19 cellular contexts compared by ENCODE assay signal in the genomic region with DNA sequence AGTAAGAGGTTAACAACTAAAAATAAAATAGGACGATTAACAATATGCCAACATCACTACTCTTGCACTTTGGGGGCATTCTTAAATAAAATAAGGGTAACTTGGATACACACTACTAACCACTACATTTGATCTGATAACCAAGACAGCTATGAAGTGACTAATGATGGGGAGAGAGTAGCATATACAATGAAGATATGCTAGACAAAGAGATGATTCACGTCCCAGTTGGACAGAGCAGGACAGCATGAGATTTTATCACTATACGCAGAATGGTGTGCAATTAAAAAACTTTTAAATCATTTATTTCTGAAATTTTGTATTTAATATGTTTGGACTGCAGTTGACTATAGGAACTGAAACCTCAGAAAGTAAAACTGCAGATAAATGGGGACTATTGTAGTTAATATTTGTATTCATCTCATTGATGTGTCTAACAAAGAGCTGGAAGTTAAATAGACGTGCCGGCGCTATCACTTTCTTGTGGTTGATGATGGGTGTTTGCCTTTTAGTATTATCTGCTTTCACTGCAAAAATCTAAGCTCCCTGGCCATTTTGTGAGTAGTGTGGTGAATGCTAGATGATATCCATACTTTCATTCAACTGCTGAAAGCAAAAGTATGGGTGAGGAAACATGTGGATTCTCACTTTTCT.
"Had no signal": no experiment of that assay in that cellular context is flagged by ENCODE, and none has a peak within 500 bp of the region (broad histone marks: within the 10 kb centered on the region; RNA-seq: fewer than 3 reads in every experiment).

No MANE protein-coding gene starts in this region.

- H3K9me3 Mint-ChIP-seq: activated naive CD4-positive, alpha-beta T cell treated with anti-CD3 and anti-CD28 coated beads, Interleukin-2, amount 50 U/mL, for 72 hours; naive B cell; neural crest cell; stimulated activated naive B cell treated with anti-CD40 and anti-IgM and Interleukin-4, amounts not matched to agents 10 μg/mL and 1 μg/mL and 100 μg/mL, for 72 hours; WTC11 had no signal

- H3K4me1 Mint-ChIP-seq: naive B cell; neural crest cell; stimulated activated naive B cell treated with anti-CD40 and anti-IgM and Interleukin-4, amounts not matched to agents 10 μg/mL and 1 μg/mL and 100 μg/mL, for 72 hours; WTC11 had no signal

- H3K27me3 Mint-ChIP-seq: naive B cell; stimulated activated naive B cell treated with anti-CD40 and anti-IgM and Interleukin-4, amounts not matched to agents 10 μg/mL and 1 μg/mL and 100 μg/mL, for 72 hours had no signal

- H3K27ac Mint-ChIP-seq: activated naive CD4-positive, alpha-beta T cell treated with anti-CD3 and anti-CD28 coated beads, Interleukin-2, amount 50 U/mL, for 72 hours; naive B cell; stimulated activated naive B cell treated with anti-CD40 and anti-IgM and Interleukin-4, amounts not matched to agents 10 μg/mL and 1 μg/mL and 100 μg/mL, for 72 hours; WTC11 had no signal

- ATAC-seq: activated naive CD4-positive, alpha-beta T cell treated with anti-CD3 and anti-CD28 coated beads, Interleukin-2, amount 50 U/mL, for 72 hours; heart right ventricle; lower lobe of right lung; stimulated activated naive B cell treated with anti-CD40 and anti-IgM and Interleukin-4, amounts not matched to agents 10 μg/mL and 1 μg/mL and 100 μg/mL, for 72 hours; WTC11 had no signal

- DNase-seq: activated gamma-delta T cell treated with Interleukin-2 at 50 U/mL for 16 hours; activated T-cell treated with anti-CD3 and anti-CD28 coated beads, Interleukin-2, amount 50 U/mL, for 1 hour; central memory CD4-positive, alpha-beta T cell; dermis blood vessel endothelial cell; effector CD8-positive, alpha-beta T cell; heart right ventricle; kidney; lower lobe of right lung; naive B cell; occipital lobe; posterior cingulate gyrus; sigmoid colon; stimulated activated CD4-positive, alpha-beta T cell treated with anti-CD3 and anti-CD28 coated beads, Interleukin-2, amount 100 ng/mL, for 48 hours; stimulated activated CD8-positive, alpha-beta memory T cell treated with anti-CD3 and anti-CD28 coated beads, Interleukin-4, amount 100 ng/mL, for 48 hours; stimulated activated naive B cell treated with anti-CD40 and anti-IgM and Interleukin-4, amounts not matched to agents 10 μg/mL and 1 μg/mL and 100 μg/mL, for 72 hours; transverse colon had no signal

- H3K4me3 Mint-ChIP-seq: naive B cell; neural crest cell; stimulated activated naive B cell treated with anti-CD40 and anti-IgM and Interleukin-4, amounts not matched to agents 10 μg/mL and 1 μg/mL and 100 μg/mL, for 72 hours; WTC11 had no signal
